Comparison of ENCODE assay signal across 9 cellular contexts in genomic region chr6:42315991-42316378, GRCh38.
DNase-seq lines count a peak whose midpoint lies in the region; ATAC-seq and TF ChIP-seq lines count a peak whose summit lies in the region.
"Had no signal": no experiment of that assay in that cellular context is flagged by ENCODE, and none has a peak within 500 bp of the region (broad histone marks: within the 10 kb centered on the region; RNA-seq: fewer than 3 reads in every experiment).

No MANE protein-coding gene starts in this region.

- intact Hi-C loops in naive thymus-derived CD4-positive, alpha-beta T cell (cut with micrococcal nuclease): loop anchor here in 1 of 2 donors (5.0 kb wide), 1 partner anchor 36 kb away; no protein-coding TSS in a partner anchor

- no peak overlapping the region for H2AK5ac ChIP-seq in neuronal stem cell (ENCODE audit: low read depth, low read length)

- POLR2A ChIA-PET in naive thymus-derived CD4-positive, alpha-beta T cell (lab: Charles Lee): interaction anchor here (0.5 kb wide), 1 partner anchor 99 kb away, joined by 3 read pairs; no protein-coding TSS in a partner anchor

- peaks cover 32 to 66% (median 57%) of the 10 kb centered on the region in 7 donors for H3K4me1 Mint-ChIP-seq in naive thymus-derived CD4-positive, alpha-beta T cell
- peaks cover 14% of the 10 kb centered on the region for H3K4me1 Mint-ChIP-seq in glutamatergic neuron (ENCODE audit: low read depth, unreplicated experiment)

- no peaks in the 10 kb centered on the region for H3K36me3 ChIP-seq in brain microvascular endothelial cell (replicated peaks)
- peaks cover 0 to 10% (median 5%) of the 10 kb centered on the region in 3 experiments for H3K36me3 ChIP-seq in naive thymus-derived CD4-positive, alpha-beta T cell (ENCODE audit: control insufficient read depth in 2 of 3, insufficient read depth in 3 of 3, low read length in 3 of 3)
- H3K36me3 ChIP-seq in neuronal stem cell (replicated peaks in 1 of 2; ENCODE audit: control insufficient read depth in 2 of 2, insufficient read depth in 2 of 2, low read length in 2 of 2): peaks cover 0 to 2% of the 10 kb centered on the region in 2 donors

- no peak overlapping the region for H4K91ac ChIP-seq in neuronal stem cell (ENCODE audit: low read depth, low read length, poor library complexity)

- H3K14ac ChIP-seq in neuronal stem cell (ENCODE audit: low read length): no peak overlapping the region

- H3K4me3 ChIP-seq in brain microvascular endothelial cell (ENCODE audit: low read depth, low read length) (no peak overlapping the region), neuronal stem cell (ENCODE audit: low read length in 2 of 2) (no peak overlapping the region)
- H3K4me3 ChIP-seq in naive thymus-derived CD4-positive, alpha-beta T cell (ENCODE audit: low read length): no peak overlapping the region

- DNase-seq in Caki2 (ENCODE audit: low read depth): peak; percentile 95
- peak; percentile 96 for DNase-seq in LHCN-M2 (ENCODE audit: low read depth)
- peak; percentile 97 for DNase-seq in brain microvascular endothelial cell
- no peak for DNase-seq in naive thymus-derived CD4-positive, alpha-beta T cell
- DNase-seq in neuronal stem cell (ENCODE audit: low spot score): no peak
- no peak for DNase-seq in SHP77 treated with DMSO at 0.1 percent for 48 hours (lab: John Stamatoyannopoulos, UW)
- DNase-seq in NCI-H526 treated with DMSO at 0.1 percent for 48 hours (lab: John Stamatoyannopoulos, UW): no peak
- no peak for DNase-seq in glutamatergic neuron

- H3K27ac Mint-ChIP-seq in naive thymus-derived CD4-positive, alpha-beta T cell: peak overlapping the region in 4 of 9 donors; percentile 24 to 67 (median 37)
- H3K27ac Mint-ChIP-seq in glutamatergic neuron (ENCODE audit: unreplicated experiment): no peak overlapping the region

- no peak overlapping the region for H3K9ac ChIP-seq in neuronal stem cell (ENCODE audit: low read depth, low read length, poor library complexity)
- H3K9ac ChIP-seq: parathyroid adenoma had no signal

- in situ Hi-C loops in Caki2 (cut with HindIII; ENCODE audit: low pct_unique_long_range_greater_than_20kb, low sequenced_read_pairs) (no loop called here), brain microvascular endothelial cell (cut with HindIII; ENCODE audit: low pct_ligation_motif_present, low sequenced_read_pairs) (no loop called here)

- H3K27ac ChIP-seq in brain microvascular endothelial cell (peak overlapping the region; percentile 88), neuronal stem cell (replicated peaks; ENCODE audit: low read length) (no peak overlapping the region)
- H3K27ac ChIP-seq in naive thymus-derived CD4-positive, alpha-beta T cell (ENCODE audit: low read depth, low read length): no peak overlapping the region
- H3K27ac ChIP-seq: parathyroid adenoma had no signal

- H3K9me3 Mint-ChIP-seq in naive thymus-derived CD4-positive, alpha-beta T cell: peaks cover 0 to 3% (median 0%) of the 10 kb centered on the region in 11 donors
- H3K9me3 Mint-ChIP-seq in glutamatergic neuron (ENCODE audit: unreplicated experiment): peaks cover 7% of the 10 kb centered on the region

- no peak overlapping the region for H3K4me2 ChIP-seq in neuronal stem cell (ENCODE audit: insufficient read depth, low read length, poor library complexity, severe bottlenecking)

- H3K4me1 ChIP-seq in naive thymus-derived CD4-positive, alpha-beta T cell (ENCODE audit: control insufficient read depth in 2 of 2, insufficient read depth in 2 of 2, low read length in 2 of 2): peaks cover 0 to 21% of the 10 kb centered on the region in 2 donors
- H3K4me1 ChIP-seq in neuronal stem cell (ENCODE audit: control insufficient read depth in 2 of 2, insufficient read depth in 1 of 2, low read depth in 1 of 2, low read length in 2 of 2): peaks cover 5 to 11% of the 10 kb centered on the region in 2 donors
- H3K4me1 ChIP-seq: parathyroid adenoma had no signal

- H3K18ac ChIP-seq in neuronal stem cell (ENCODE audit: low read length): no peak overlapping the region

- H3K27me3 ChIP-seq in brain microvascular endothelial cell (replicated peaks): no peaks in the 10 kb centered on the region
- H3K27me3 ChIP-seq in naive thymus-derived CD4-positive, alpha-beta T cell (ENCODE audit: control insufficient read depth in 2 of 2, insufficient read depth in 2 of 2, low read length in 2 of 2): no peaks in the 10 kb centered on the region
- no peaks in the 10 kb centered on the region for H3K27me3 ChIP-seq in neuronal stem cell (ENCODE audit: control insufficient read depth in 3 of 3, insufficient read depth in 3 of 3, low read depth in 1 of 3, low read length in 3 of 3)

- WGBS in neuronal stem cell (ENCODE audit: extremely low coverage in 2 of 2, insufficient read length in 2 of 2, insufficient replicate concordance in 1 of 2), 2 donors: no CpG with 5 or more reads among the region's 5 CpGs

- no peak overlapping the region for H3K4ac ChIP-seq in neuronal stem cell (ENCODE audit: low read length)

- no peak overlapping the region for H4K8ac ChIP-seq in neuronal stem cell (ENCODE audit: low read depth, low read length)

- no peaks in the 10 kb centered on the region for H3K79me1 ChIP-seq in neuronal stem cell (ENCODE audit: low read depth, low read length)

- H2AFZ ChIP-seq in neuronal stem cell (ENCODE audit: low read length): no peak overlapping the region
- H2AFZ ChIP-seq: parathyroid adenoma had no signal

- no peak overlapping the region for H2BK12ac ChIP-seq in neuronal stem cell (ENCODE audit: low read length)

- no peak overlapping the region for H2BK120ac ChIP-seq in neuronal stem cell (ENCODE audit: low read depth, low read length)

- ATAC-seq in naive thymus-derived CD4-positive, alpha-beta T cell: peak; percentile 77

- no peak overlapping the region for H3K4me3 Mint-ChIP-seq in naive thymus-derived CD4-positive, alpha-beta T cell
- H3K4me3 Mint-ChIP-seq in glutamatergic neuron (ENCODE audit: unreplicated experiment): no peak overlapping the region

- TF ChIP-seq CTCF in brain microvascular endothelial cell (IDR thresholded peaks at IDR 0.05; ENCODE audit: low read depth, low read length, missing control alignments): no peak
- no peak for TF ChIP-seq CTCF in glutamatergic neuron (IDR thresholded peaks at IDR 0.05; ENCODE audit: partially characterized antibody, unreplicated experiment)

- no peak overlapping the region for H2BK5ac ChIP-seq in neuronal stem cell (ENCODE audit: low read length)

- no peaks in the 10 kb centered on the region for H3K27me3 Mint-ChIP-seq in naive thymus-derived CD4-positive, alpha-beta T cell
- no peaks in the 10 kb centered on the region for H3K27me3 Mint-ChIP-seq in glutamatergic neuron (ENCODE audit: unreplicated experiment)

- H3K23ac ChIP-seq in neuronal stem cell (ENCODE audit: low read depth, low read length, poor library complexity): no peak overlapping the region

- peaks cover 3 to 13% (median 9%) of the 10 kb centered on the region in 5 donors for H3K36me3 Mint-ChIP-seq in naive thymus-derived CD4-positive, alpha-beta T cell
- H3K36me3 Mint-ChIP-seq in glutamatergic neuron (ENCODE audit: unreplicated experiment): no peaks in the 10 kb centered on the region

- H3K9me3 ChIP-seq in naive thymus-derived CD4-positive, alpha-beta T cell (ENCODE audit: control insufficient read depth in 2 of 3, low read length in 3 of 3): no peaks in the 10 kb centered on the region
- no peaks in the 10 kb centered on the region for H3K9me3 ChIP-seq in neuronal stem cell (replicated peaks in 1 of 2; ENCODE audit: control insufficient read depth in 2 of 2, insufficient read depth in 1 of 2, low read depth in 1 of 2, low read length in 2 of 2)

- CTCF ChIA-PET in naive thymus-derived CD4-positive, alpha-beta T cell (lab: Charles Lee): no interaction called here

- no peak overlapping the region for H2BK15ac ChIP-seq in neuronal stem cell (ENCODE audit: low read length)

Comparison
In these comparisons a context has a peak if more than half of its experiments do, and no peak if none do; other contexts are left out.
1. DNase-seq: peak in Caki2 (single experiment), LHCN-M2 (single experiment) and brain microvascular endothelial cell (single experiment); none in naive thymus-derived CD4-positive, alpha-beta T cell (0 of 9), neuronal stem cell (single experiment), SHP77 treated with DMSO at 0.1 percent for 48 hours (single experiment), NCI-H526 treated with DMSO at 0.1 percent for 48 hours (single experiment) and glutamatergic neuron (single experiment).